In the genomic region with DNA sequence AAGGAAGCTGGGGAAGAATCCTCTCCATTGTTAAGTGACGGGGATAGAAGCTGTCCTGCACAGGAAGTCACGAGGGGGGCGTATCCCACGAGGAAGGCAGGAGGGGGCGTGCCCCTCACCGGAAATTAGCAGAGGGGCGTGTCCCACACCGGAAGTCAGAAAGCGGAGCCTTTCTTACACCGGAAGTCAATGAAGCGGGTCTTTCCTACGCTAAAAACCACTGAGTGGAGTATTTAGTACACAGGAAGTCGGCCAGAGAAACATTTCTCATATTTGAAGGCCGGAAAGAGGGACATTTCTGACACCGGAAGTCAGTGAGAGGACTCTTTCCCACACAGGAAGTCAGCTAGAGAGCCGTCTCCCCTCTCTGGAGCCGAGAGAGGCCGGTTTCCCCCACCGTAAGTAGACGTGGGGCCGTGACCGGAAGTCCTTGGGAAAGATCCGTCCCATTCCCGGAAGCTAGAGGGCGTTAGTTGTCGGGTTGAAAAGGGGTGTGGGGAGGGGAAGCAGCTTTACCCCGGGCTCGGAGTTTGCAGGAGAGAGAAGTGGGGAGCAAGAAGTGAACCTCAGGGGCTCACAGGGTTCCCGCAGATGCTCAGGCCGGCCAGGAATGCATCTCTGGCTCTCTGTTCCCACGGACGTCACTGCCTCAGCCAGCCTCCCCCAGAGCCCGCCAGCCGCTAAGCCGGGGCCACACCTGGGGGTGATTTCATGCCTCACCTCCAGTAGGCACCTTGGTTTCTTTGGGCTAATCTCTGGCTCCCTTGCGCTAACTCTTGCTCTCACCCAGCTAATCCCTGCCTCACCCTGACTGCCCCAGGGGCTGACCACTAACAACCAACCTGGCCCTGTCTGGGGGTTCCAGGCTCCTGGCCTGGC, we compare ENCODE assay signal across 8 cellular contexts. TPM values are rescaled to one million over a fixed set of nuclear protein-coding genes. Genes with fewer than 3 reads are reported as not detected.
DNase-seq lines count a peak whose midpoint lies in the region; ATAC-seq and TF ChIP-seq lines count a peak whose summit lies in the region.

No MANE protein-coding gene starts in this region.

- no peaks in the 10 kb centered on the region for H3K36me3 ChIP-seq in IMR-90 (ENCODE audit: control insufficient read depth, insufficient read depth, low read length)

- H3K4me3 ChIP-seq in IMR-90 (ENCODE audit: insufficient read depth, low read depth, low read length) = peak overlapping the region; percentile 73

- H2AK9ac ChIP-seq in IMR-90 (replicated peaks; ENCODE audit: low read depth, low read length, poor library complexity) = peak overlapping the region; percentile 100

- CTCF ChIA-PET in IMR-90 (lab: Yijun Ruan, JAX) = interaction anchor here (0.6 kb wide), 1 partner anchor 188 kb away, joined by 3 read pairs; no protein-coding TSS in a partner anchor

- peaks cover 24 to 41% of the 10 kb centered on the region in 2 experiments for H3K79me1 ChIP-seq in IMR-90 (ENCODE audit: low read depth in 1 of 2, low read length in 2 of 2)

- BruUV-seq in IMR-90 (replicated peaks; lab: Mats Ljungman, UMichigan) = no TSS peak

- peak overlapping the region; percentile 97 for H4K5ac ChIP-seq in IMR-90 (ENCODE audit: low read depth, low read length)

- TF ChIP-seq POLR2A in IMR-90 (IDR thresholded peaks at IDR 0.05; ENCODE audit: low read depth, low read length) = peak; percentile 87

- H4K91ac ChIP-seq in IMR-90 (ENCODE audit: insufficient read depth, low read depth, low read length) = peak overlapping the region; percentile 97

- H3K18ac ChIP-seq in IMR-90 (ENCODE audit: low read depth, low read length) = peak overlapping the region; percentile 79

- in situ Hi-C loops in IMR-90 (cut with MboI; ENCODE audit: low sequenced_read_pairs) = no loop called here

- H3K4me1 ChIP-seq in IMR-90 (ENCODE audit: control insufficient read depth, insufficient read depth, low read length) = peaks cover 10% of the 10 kb centered on the region

- dilution Hi-C loops in IMR-90 (cut with HindIII; ENCODE audit: low sequenced_read_pairs, unreplicated experiment) = no loop called here

- peak overlapping the region; percentile 95 for H3K56ac ChIP-seq in IMR-90 (ENCODE audit: extremely low read depth, insufficient read depth, low read length)

- intact Hi-C loops in IMR-90 (cut with micrococcal nuclease) = loop anchor here (10.0 kb wide), 3 partner anchors 222 to 442 kb away; no protein-coding TSS in a partner anchor

- ATAC-seq in GM21528 (IDR thresholded peaks at IDR 0.05; ENCODE audit: low FRiP score, unreplicated experiment) (peak; percentile 66), IMR-90 (ENCODE audit: low read depth) (peak; percentile 89), esophagus mucosa (peak; percentile 80)

- no peaks in the 10 kb centered on the region for H3K9me3 ChIP-seq in IMR-90 (ENCODE audit: control insufficient read depth, insufficient read depth, low read length)

- H2BK120ac ChIP-seq in IMR-90 (ENCODE audit: low read depth, low read length) = peak overlapping the region; percentile 87

- WGBS in IMR-90 (ENCODE audit: extremely low coverage in 2 of 2, insufficient read length in 1 of 2), 2 experiments = 0% methylated on average over 5 of the region's 36 CpGs; no CpG with 5 or more reads in 1 of the 2 experiments

- peak overlapping the region; percentile 94 for H2AK5ac ChIP-seq in IMR-90 (ENCODE audit: low read depth, low read length)

- peak overlapping the region; percentile 92 for H3K27ac ChIP-seq in IMR-90 (ENCODE audit: insufficient read depth, low read length)

- peak overlapping the region; percentile 45 for H2BK20ac ChIP-seq in IMR-90 (ENCODE audit: low read depth, low read length)

- peak overlapping the region; percentile 85 for H2BK5ac ChIP-seq in IMR-90 (ENCODE audit: low read depth, low read length, poor library complexity, severe bottlenecking)

- peak overlapping the region; percentile 81 for H3K23ac ChIP-seq in IMR-90 (ENCODE audit: low read depth, low read length)

- H3K14ac ChIP-seq in IMR-90 (replicated peaks; ENCODE audit: low read depth, low read length) = peak overlapping the region; percentile 93

- peak; percentile 91 for DNase-seq in DMS53 (lab: John Stamatoyannopoulos, UW)
- DNase-seq in IMR-90 = peak; percentile 94
- peak; percentile 92 to 95 for DNase-seq in activated T-cell treated with anti-CD3 and anti-CD28 coated beads, Interleukin-2, amount 50 U/mL, for 48 hours
- DNase-seq in myocyte (ENCODE audit: low read depth) = peak; percentile 95
- DNase-seq in stimulated activated CD8-positive, alpha-beta memory T cell treated with anti-CD3 and anti-CD28 coated beads, Interleukin-7, amount 100 ng/mL, for 4 hours (ENCODE audit: low read depth in 2 of 2) = peak; percentile 84 to 91

- TF ChIP-seq CTCF in IMR-90 (conservative IDR thresholded peaks at IDR 0.05; ENCODE audit: low read depth, low read length) = peak; percentile 62

- H2BK15ac ChIP-seq in IMR-90 (ENCODE audit: low read depth, low read length) = peak overlapping the region; percentile 87

- no peak; the same call in 1 of the 2 replicates for TF ChIP-seq RAD21 in IMR-90 (IDR thresholded peaks at IDR 0.05; ENCODE audit: low read length)

- peak overlapping the region; percentile 99 for H3K4me2 ChIP-seq in IMR-90 (ENCODE audit: low read depth, low read length)

- no peaks in the 10 kb centered on the region for H3K27me3 ChIP-seq in IMR-90 (ENCODE audit: control insufficient read depth, insufficient read depth, low read length)

- peak overlapping the region; percentile 72 to 98 for H4K8ac ChIP-seq in IMR-90 (ENCODE audit: low read depth in 2 of 2, low read length in 2 of 2)

- H3K4ac ChIP-seq in IMR-90 (ENCODE audit: low read depth, low read length) = peak overlapping the region; percentile 95

- H3K9me1 ChIP-seq in IMR-90 (ENCODE audit: insufficient read depth, low read length) = peaks cover 23% of the 10 kb centered on the region

- peak overlapping the region; percentile 90 for H3K9ac ChIP-seq in IMR-90 (ENCODE audit: low read depth, low read length)

- POLR2A ChIA-PET in IMR-90 (lab: Charles Lee; ENCODE audit: unreplicated experiment) = interaction anchor here (0.6 to 0.8 kb wide), 2 partner anchors 8 to 9 kb away, joined by 3 read pairs; no protein-coding TSS in a partner anchor

- H4K20me1 ChIP-seq in IMR-90 (ENCODE audit: insufficient read depth, low read length) = 0 out of 2 replicates have a peak, but pooled peaks cover 3% of the 10 kb centered on the region

- H2AFZ ChIP-seq in IMR-90 (replicated peaks; ENCODE audit: low read length, poor library complexity) = peak overlapping the region; percentile 93

TF ChIP-seq in IMR-90, 13 proteins besides CTCF, POLR2A, EP300 and RAD21 (continues in another document):
- TF ChIP-seq MAFK (IDR thresholded peaks at IDR 0.05; ENCODE audit: low read depth, low read length) (no peak), RCOR1 (IDR thresholded peaks at IDR 0.05; ENCODE audit: insufficient replicate concordance, low read length) (peak; percentile 49), BHLHE40 (IDR thresholded peaks at IDR 0.05; ENCODE audit: low read depth, low read length) (peak; percentile 76), MXI1 (IDR thresholded peaks at IDR 0.05; ENCODE audit: borderline replicate concordance, low read depth, low read length) (peak; percentile 94)
- TF ChIP-seq, protein P1, sequence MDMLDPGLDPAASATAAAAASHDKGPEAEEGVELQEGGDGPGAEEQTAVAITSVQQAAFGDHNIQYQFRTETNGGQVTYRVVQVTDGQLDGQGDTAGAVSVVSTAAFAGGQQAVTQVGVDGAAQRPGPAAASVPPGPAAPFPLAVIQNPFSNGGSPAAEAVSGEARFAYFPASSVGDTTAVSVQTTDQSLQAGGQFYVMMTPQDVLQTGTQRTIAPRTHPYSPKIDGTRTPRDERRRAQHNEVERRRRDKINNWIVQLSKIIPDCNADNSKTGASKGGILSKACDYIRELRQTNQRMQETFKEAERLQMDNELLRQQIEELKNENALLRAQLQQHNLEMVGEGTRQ (IDR thresholded peaks at IDR 0.05; ENCODE audit: low read depth, low read length) = peak; percentile 90

RNA-seq across cellular contexts. Expression of gene MIAT, which starts 15.4 kb away (rescaled TPM):
- total RNA-seq in IMR-90 (2012; rRNA removed) (0.54 and 1.1 TPM in 2 replicates), esophagus mucosa (1.1 TPM), myocyte (0.70 and 2.5 TPM in 2 replicates)
- polyA plus RNA-seq in IMR-90 (2012; rRNA removed) = 0.29 and 0.65 TPM in 2 replicates
- polyA plus RNA-seq in IMR-90 (2012; cell fraction: cytosol; rRNA removed) = 0.03 and 0.09 TPM in 2 replicates
- polyA plus RNA-seq in IMR-90 (2012; cell fraction: nucleus; rRNA removed; ENCODE audit: low replicate concordance) = 2.9 and 11.6 TPM in 2 replicates
- polyA plus RNA-seq in PFSK-1 (2012; ENCODE audit: insufficient read length, low read depth) = not detected
- 3.8 TPM for polyA plus RNA-seq in myocyte (2012)

RNA-seq across cellular contexts. Expression of gene CRYBA4, which starts 51.1 kb away (rescaled TPM):
- total RNA-seq in IMR-90 (2012; rRNA removed) (not detected in 2 replicates), esophagus mucosa (not detected), myocyte (not detected in 2 replicates)
- not detected in 2 replicates for polyA plus RNA-seq in IMR-90 (2012; rRNA removed)
- not detected in 2 replicates for polyA plus RNA-seq in IMR-90 (2012; cell fraction: cytosol; rRNA removed)
- not detected in 2 replicates for polyA plus RNA-seq in IMR-90 (2012; cell fraction: nucleus; rRNA removed; ENCODE audit: low replicate concordance)
- polyA plus RNA-seq in PFSK-1 (2012; ENCODE audit: insufficient read length, low read depth) = not detected
- not detected for polyA plus RNA-seq in myocyte (2012)

RNA-seq across cellular contexts. Expression of gene CRYBB1, which starts 55.0 kb away (rescaled TPM):
- not detected in 2 replicates for total RNA-seq in IMR-90 (2012; rRNA removed)
- not detected in 2 replicates for polyA plus RNA-seq in IMR-90 (2012; rRNA removed)
- polyA plus RNA-seq in IMR-90 (2012; cell fraction: cytosol; rRNA removed) = not detected in 2 replicates
- polyA plus RNA-seq in IMR-90 (2012; cell fraction: nucleus; rRNA removed; ENCODE audit: low replicate concordance) = not detected in 2 replicates
- not detected for polyA plus RNA-seq in PFSK-1 (2012; ENCODE audit: insufficient read length, low read depth)
- total RNA-seq in esophagus mucosa = not detected
- not detected in 2 replicates for total RNA-seq in myocyte
- polyA plus RNA-seq in myocyte (2012) = 0.16 TPM

Comparison
In these comparisons a context has a peak if more than half of its experiments do, and no peak if none do; other contexts are left out.
1. Peak in every context shown above with its lines: DNase-seq, ATAC-seq, H3K4me3 ChIP-seq and H3K27ac ChIP-seq.